22 cellular contexts compared by ENCODE assay signal in the genomic region with DNA sequence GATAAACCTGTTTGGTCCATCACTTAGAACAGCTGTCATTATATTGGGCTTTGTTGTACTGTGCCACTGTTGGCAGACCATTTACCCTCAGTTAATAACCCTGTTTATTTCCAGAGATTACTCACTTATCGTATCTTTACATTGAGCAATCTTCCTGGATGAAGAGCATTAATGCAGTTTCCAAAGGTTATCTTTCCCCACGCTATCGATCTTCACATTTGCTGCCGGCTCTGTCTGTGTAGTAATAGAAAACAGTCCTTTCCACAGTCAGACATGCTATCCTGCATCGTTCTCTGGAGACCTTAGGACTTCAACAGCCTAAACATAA. TPM values are rescaled to one million over a fixed set of nuclear protein-coding genes. Genes with fewer than 3 reads are reported as not detected.
DNase-seq lines count a peak whose midpoint lies in the region; ATAC-seq, FAIRE-seq and TF ChIP-seq lines count a peak whose summit lies in the region.
"Had no signal": no experiment of that assay in that cellular context is flagged by ENCODE, and none has a peak within 500 bp of the region (broad histone marks: within the 10 kb centered on the region; RNA-seq: fewer than 3 reads in every experiment).

No MANE protein-coding gene starts in this region.

- WGBS in psoas muscle, 3 donors, result 52 to 70% (median 63%) methylated on average over 5 of the region's 5 CpGs

- H3K36me3 ChIP-seq in psoas muscle (ENCODE audit: insufficient read depth in 1 of 2, low read depth in 1 of 2), result peaks cover 21 to 95% of the 10 kb centered on the region in 2 donors

- no peaks in the 10 kb centered on the region for H3K9me3 ChIP-seq in psoas muscle
- H3K9me3 ChIP-seq: Peyer's patch, SJSA1 had no signal

- no peak overlapping the region for H3K4me3 ChIP-seq in psoas muscle
- H3K4me3 ChIP-seq: Peyer's patch, SJSA1 had no signal

- ATAC-seq in esophagus mucosa (peak; percentile 36), psoas muscle (no peak), HG02840 (IDR thresholded peaks at IDR 0.05; ENCODE audit: low FRiP score, unreplicated experiment) (no peak), HG03457 (IDR thresholded peaks at IDR 0.05; ENCODE audit: unreplicated experiment) (no peak)

- intact Hi-C loops in psoas muscle (cut with DNase I), result no loop called here

- peaks cover 54% of the 10 kb centered on the region for H3K4me1 ChIP-seq in psoas muscle
- H3K4me1 ChIP-seq: Peyer's patch, SJSA1 had no signal

- DNase-seq in D721Med (ENCODE audit: insufficient read length, low spot score) (no peak), NCI-H2227 treated with DMSO at 0.1 percent for 48 hours (lab: John Stamatoyannopoulos, UW) (peak; percentile 89), psoas muscle (no peak), GM10266 (ENCODE audit: extremely low spot score) (no peak)
- DNase-seq: CD4-positive, alpha-beta T cell; COR-L47; Kasumi-1; NCI-H2029; NCI-H345; SW 1271 had no signal

- TF ChIP-seq CTCF in D721Med (IDR thresholded peaks at IDR 0.05; ENCODE audit: insufficient read depth, missing control alignments), result no peak
- no peak for TF ChIP-seq CTCF in psoas muscle (IDR thresholded peaks at IDR 0.05)
- no peak for TF ChIP-seq CTCF in GM10266 (IDR thresholded peaks at IDR 0.05; ENCODE audit: control insufficient read depth, insufficient read depth, low read depth, missing control alignments)

- H3K27me3 ChIP-seq in psoas muscle (ENCODE audit: insufficient read depth in 3 of 3, low read length in 2 of 3), result no peaks in the 10 kb centered on the region
- H3K27me3 ChIP-seq: Peyer's patch, SJSA1 had no signal

- peak overlapping the region; percentile 72 for H3K27ac ChIP-seq in psoas muscle
- H3K27ac ChIP-seq: Peyer's patch, SJSA1 had no signal

- peak; percentile 63 for FAIRE-seq in D721Med (lab: Jason Lieb, UNC)
- FAIRE-seq: G401.6, H54 had no signal

RNA-seq across cellular contexts. Expression of gene GHRH, which starts 27.4 kb away (rescaled TPM):
- not detected for total RNA-seq in esophagus mucosa
- not detected for total RNA-seq in psoas muscle
- polyA plus RNA-seq in psoas muscle, result not detected
- total RNA-seq: A673; CD4-positive, alpha-beta T cell; Daoy; MCF 10A; OCI-LY7; Peyer's patch; SJSA1 had no signal
- polyA plus RNA-seq: BJ had no signal

RNA-seq across cellular contexts. Expression of gene MROH8, which starts 54.9 kb away (rescaled TPM):
- total RNA-seq in esophagus mucosa (1.6 TPM), psoas muscle (1 to 10 TPM; 4.1 to 5.5 (median 4.8) TPM)
- polyA plus RNA-seq in psoas muscle, result 1 to 10 TPM in 2 of 3 donors, under 1 TPM in 1; 0.99 to 3.7 (median 3.4) TPM

RNA-seq across cellular contexts. Expression of gene RPN2, which starts 55.1 kb away (rescaled TPM):
- total RNA-seq in esophagus mucosa, result 140 TPM
- total RNA-seq in psoas muscle, result 100 to 1,000 TPM in 1 of 4 donors, 10 to 100 TPM in 3; 66.4 to 129 (median 94.2) TPM
- 100 to 1,000 TPM in 2 of 3 donors, 10 to 100 TPM in 1; 91.7 to 131 (median 113) TPM for polyA plus RNA-seq in psoas muscle

RNA-seq across cellular contexts. Expression of gene MANBAL, which starts 55.2 kb away (rescaled TPM):
- total RNA-seq in esophagus mucosa (42.0 TPM), psoas muscle (10 to 100 TPM; 10.5 to 16.3 (median 11.5) TPM)
- polyA plus RNA-seq in psoas muscle, result 10 to 100 TPM; 17.1 to 40.1 (median 21.9) TPM
